ENCODE assay signal across 17 cellular contexts in genomic region chr3:138960417-138960852, GRCh38. TPM values are rescaled to one million over a fixed set of nuclear protein-coding genes. Genes with fewer than 3 reads are reported as not detected.
A peak's percentile ranks its signal among the peaks of the same experiment; 100 is the strongest.
DNase-seq lines count a peak whose midpoint lies in the region; ATAC-seq, FAIRE-seq and TF ChIP-seq lines count a peak whose summit lies in the region.
"Had no signal": no experiment of that assay in that cellular context is flagged by ENCODE, and none has a peak within 500 bp of the region (broad histone marks: within the 10 kb centered on the region; RNA-seq: fewer than 3 reads in every experiment).

No MANE protein-coding gene starts in this region.

- no peak overlapping the region for H2BK15ac ChIP-seq in H1 (ENCODE audit: low read length)

- no peak overlapping the region for H3K18ac ChIP-seq in H1 (ENCODE audit: extremely low read depth, low read length)

- POLR2A ChIA-PET in SK-N-SH (lab: Yijun Ruan, JAX) (no interaction called here), H1 (lab: Charles Lee; ENCODE audit: partially characterized antibody) (interaction anchor here (1.7 to 8.0 kb wide), 3 partner anchors 12 to 25 kb away, joined by 6 to 84 read pairs (median 6); partner anchors contain the start of genes FOXL2 and FOXL2NB)

- H3K4me3 Mint-ChIP-seq in HFFc6: peak overlapping the region; percentile 18; the same call in 1 of the 2 replicates

- no peak for TF ChIP-seq CTCF in SK-N-SH (IDR thresholded peaks at IDR 0.05)
- no peak for TF ChIP-seq CTCF in HFFc6 (IDR thresholded peaks at IDR 0.05)
- no peak for TF ChIP-seq CTCF in H1 (IDR thresholded peaks at IDR 0.05; ENCODE audit: control extremely low read depth in 1 of 3, insufficient read depth in 1 of 3, low read depth in 1 of 3, low read length in 3 of 3)
- TF ChIP-seq CTCF in parathyroid adenoma (IDR thresholded peaks at IDR 0.05): no peak

- H2BK12ac ChIP-seq in H1 (ENCODE audit: low read depth, low read length): no peak overlapping the region

- H3K27me3 ChIP-seq in SK-N-SH (ENCODE audit: insufficient read depth) (peaks cover 17% of the 10 kb centered on the region; the same call in 1 of the 2 replicates), H1 (replicated peaks in 1 of 4; ENCODE audit: control insufficient read depth in 3 of 4, extremely low read depth in 1 of 4, insufficient read depth in 3 of 4, low read length in 3 of 4) (peaks cover 5 to 15% (median 10%) of the 10 kb centered on the region in 4 experiments), parathyroid adenoma (ENCODE audit: control insufficient read depth, insufficient read depth, low read length) (no peaks in the 10 kb centered on the region)

- H2AFZ ChIP-seq in SK-N-SH (ENCODE audit: low read depth): no peak overlapping the region
- peak overlapping the region; percentile 11; the same call in 1 of the 2 replicates for H2AFZ ChIP-seq in H1 (ENCODE audit: low read length)
- H2AFZ ChIP-seq in parathyroid adenoma: peak overlapping the region; percentile 50

- no peaks in the 10 kb centered on the region; the same call in 1 of the 2 replicates for H3K4me1 Mint-ChIP-seq in HFFc6 (ENCODE audit: low read depth)

- H3K27me3 Mint-ChIP-seq in HFFc6 (ENCODE audit: insufficient read depth): peaks cover 22% of the 10 kb centered on the region

- H3K9me3 ChIP-seq in SK-N-SH: 0 out of 2 replicates have a peak, but pooled peaks cover 6% of the 10 kb centered on the region
- peaks cover 0 to 7% of the 10 kb centered on the region in 2 experiments; a peak in 2 of 4 replicates for H3K9me3 ChIP-seq in H1 (ENCODE audit: insufficient read depth in 2 of 2, low read depth in 1 of 2, low read length in 1 of 2)
- H3K9me3 ChIP-seq in parathyroid adenoma (ENCODE audit: control insufficient read depth, low read length): no peaks in the 10 kb centered on the region

- no peak for FAIRE-seq in H1 (lab: Jason Lieb, UNC)
- FAIRE-seq: endometrium, islet of Langerhans had no signal

- H3K79me2 ChIP-seq in SK-N-SH (ENCODE audit: insufficient read depth) (no peaks in the 10 kb centered on the region), H1 (ENCODE audit: control insufficient read depth in 1 of 2, insufficient read depth in 2 of 2, low read length in 2 of 2) (no peaks in the 10 kb centered on the region), parathyroid adenoma (peaks cover 26% of the 10 kb centered on the region)

- H3K14ac ChIP-seq in H1 (ENCODE audit: insufficient read length): no peak overlapping the region

- no peak for TF ChIP-seq RAD21 in SK-N-SH (IDR thresholded peaks at IDR 0.05; ENCODE audit: low read length)
- no peak for TF ChIP-seq RAD21 in H1 (IDR thresholded peaks at IDR 0.05 in 1 of 2, conservative IDR thresholded peaks at IDR 0.05 in 1 of 2; ENCODE audit: low read depth in 2 of 2, low read length in 2 of 2)

- H4K20me1 ChIP-seq in SK-N-SH (ENCODE audit: insufficient read depth) (no peaks in the 10 kb centered on the region), H1 (replicated peaks in 1 of 2; ENCODE audit: control insufficient read depth in 1 of 2, insufficient read depth in 2 of 2, low read length in 2 of 2) (no peaks in the 10 kb centered on the region)

- H3K4me2 ChIP-seq in SK-N-SH (peak overlapping the region; percentile 33; the same call in 1 of the 2 replicates), H1 (ENCODE audit: insufficient read depth in 1 of 2, low read depth in 2 of 2, low read length in 2 of 2) (peak overlapping the region; percentile 11 to 56; a peak in 2 of 4 replicates), parathyroid adenoma (ENCODE audit: low read length) (no peak overlapping the region)

- TF ChIP-seq EP300 in SK-N-SH (IDR thresholded peaks at IDR 0.05; ENCODE audit: borderline replicate concordance in 1 of 2, low read depth in 1 of 2, low read length in 1 of 2): no peak
- no peak for TF ChIP-seq EP300 in H1 (IDR thresholded peaks at IDR 0.05; ENCODE audit: borderline replicate concordance in 1 of 2, low read depth in 2 of 2, low read length in 2 of 2)

- no peak overlapping the region for H4K5ac ChIP-seq in H1 (ENCODE audit: insufficient read length, low read depth, low read length)

- ATAC-seq in SK-N-SH treated with all-trans-retinoic acid at 6 μM for 48 hours (no peak; the same call in 2 of the 3 replicates), HG02870 (IDR thresholded peaks at IDR 0.05; ENCODE audit: unreplicated experiment) (no peak)

- WGBS in SK-N-SH (ENCODE audit: low lambda C conversion rate): 5% methylated on average over 5 of the region's 36 CpGs
- 46% methylated on average over 26 of the region's 36 CpGs; no CpG with 5 or more reads in 1 of the 2 experiments for WGBS in H1 (ENCODE audit: extremely low coverage in 1 of 2, insufficient coverage in 1 of 2, insufficient read length in 1 of 2, insufficient replicate concordance in 2 of 2, low coverage in 1 of 2, low lambda C conversion rate in 2 of 2, missing lambda C conversion rate in 1 of 2), 2 experiments

- H3K36me3 Mint-ChIP-seq in HFFc6 (ENCODE audit: low read depth): no peaks in the 10 kb centered on the region

- H3K79me1 ChIP-seq in H1 (ENCODE audit: low read depth, low read length): no peaks in the 10 kb centered on the region

- TF ChIP-seq POLR2A in H1 (IDR thresholded peaks at IDR 0.05; ENCODE audit: control extremely low read depth in 1 of 2, low read depth in 2 of 2, low read length in 2 of 2): no peak

- H3K23ac ChIP-seq in H1 (ENCODE audit: insufficient read length): no peak overlapping the region

- H3K4me3 ChIP-seq in SK-N-SH (ENCODE audit: low read depth in 2 of 2, low read length in 1 of 2) (0 out of 4 replicates have a peak overlapping the region, but pooled peaks of 1 of the 2 experiments have one; percentile 4), H1 (ENCODE audit: extremely low read depth in 1 of 4, insufficient read depth in 2 of 4, low read depth in 3 of 4, low read length in 4 of 4) (peak overlapping the region in 2 of 4 experiments; percentile 21 to 31; a peak in 3 of 8 replicates), parathyroid adenoma (ENCODE audit: low read depth, low read length) (no peak overlapping the region)
- H3K4me3 ChIP-seq: suprapubic skin had no signal

- H3K9ac ChIP-seq in SK-N-SH (no peak overlapping the region), H1 (replicated peaks in 1 of 4; ENCODE audit: extremely low read depth in 1 of 4, low read depth in 3 of 4, low read length in 3 of 4) (no peak overlapping the region), parathyroid adenoma (no peak overlapping the region)

- no peak overlapping the region; the same call in 1 of the 2 replicates for H2AK5ac ChIP-seq in H1 (ENCODE audit: low read depth, low read length)

- H3K9me2 ChIP-seq in SK-N-SH: no peaks in the 10 kb centered on the region

- H3K27ac Mint-ChIP-seq in HFFc6: no peak overlapping the region

- no peak overlapping the region for H4K91ac ChIP-seq in H1 (replicated peaks; ENCODE audit: insufficient read length, low read length)

- H3F3A ChIP-seq in SK-N-SH (replicated peaks; ENCODE audit: insufficient read depth): no peaks in the 10 kb centered on the region

- CTCF ChIA-PET in SK-N-SH (lab: Yijun Ruan, JAX) (interaction anchor here (0.9 to 2.0 kb wide), 3 partner anchors 8 to 368 kb away, joined by 3 to 7 read pairs (median 5); no protein-coding TSS in a partner anchor), H1 (lab: Charles Lee; ENCODE audit: partially characterized antibody) (interaction anchor here (0.6 to 4.9 kb wide), 19 partner anchors 9 to 545 kb away, joined by 3 to 38 read pairs (median 4); partner anchors contain the start of genes FOXL2 and FOXL2NB)

- peak; percentile 44 for DNase-seq in SK-N-SH
- DNase-seq in HFFc6: no peak
- DNase-seq in H1 (ENCODE audit: low read depth in 1 of 2, low spot score in 2 of 2): no peak
- no peak for DNase-seq in NCI-H187 (lab: John Stamatoyannopoulos, UW)
- no peak for DNase-seq in inferior parietal cortex (ENCODE audit: extremely low spot score)
- DNase-seq: midbrain, NCI-H1092, posterior cingulate gyrus, SIG-M5 had no signal

- H2BK20ac ChIP-seq in H1 (ENCODE audit: low read length): no peak overlapping the region

- H3K36me3 ChIP-seq in SK-N-SH (replicated peaks in 1 of 2; ENCODE audit: control insufficient read depth in 1 of 2, insufficient read depth in 2 of 2, low read length in 1 of 2): no peaks in the 10 kb centered on the region
- H3K36me3 ChIP-seq in H1 (ENCODE audit: control insufficient read depth in 2 of 4, insufficient read depth in 4 of 4, low read length in 3 of 4): no peaks in the 10 kb centered on the region
- H3K36me3 ChIP-seq in parathyroid adenoma (ENCODE audit: control insufficient read depth, insufficient read depth, low read length): no peaks in the 10 kb centered on the region
- H3K36me3 ChIP-seq: suprapubic skin had no signal

- no peaks in the 10 kb centered on the region for H3K23me2 ChIP-seq in H1 (ENCODE audit: low read depth, low read length)

- H4K8ac ChIP-seq in H1 (ENCODE audit: extremely low read depth, insufficient read depth, low read length): no peak overlapping the region

- no peak overlapping the region for H3K27ac ChIP-seq in SK-N-SH (ENCODE audit: low read depth in 2 of 2, low read length in 1 of 2)
- no peak overlapping the region for H3K27ac ChIP-seq in H1 (ENCODE audit: low read depth, low read length)
- no peak overlapping the region for H3K27ac ChIP-seq in parathyroid adenoma
- H3K27ac ChIP-seq: 22Rv1, suprapubic skin had no signal

- H2BK120ac ChIP-seq in H1 (replicated peaks; ENCODE audit: low read depth, low read length): no peak overlapping the region

- no peaks in the 10 kb centered on the region for H3K4me1 ChIP-seq in SK-N-SH (ENCODE audit: control insufficient read depth in 1 of 2, insufficient read depth in 2 of 2, low read depth in 1 of 2, low read length in 1 of 2)
- no peaks in the 10 kb centered on the region; a peak in 1 of 7 replicates for H3K4me1 ChIP-seq in H1 (replicated peaks in 1 of 4; ENCODE audit: control insufficient read depth in 3 of 4, insufficient read depth in 4 of 4, low read length in 3 of 4)
- H3K4me1 ChIP-seq in parathyroid adenoma: peaks cover 11% of the 10 kb centered on the region

- peaks cover 8% of the 10 kb centered on the region; the same call in 1 of the 2 replicates for H3K9me3 Mint-ChIP-seq in HFFc6

- H3K56ac ChIP-seq in H1 (replicated peaks; ENCODE audit: insufficient read length, low read depth, low read length): no peak overlapping the region

- H3K4ac ChIP-seq in H1 (replicated peaks; ENCODE audit: insufficient read length, low read depth, low read length): no peak overlapping the region

- H2BK5ac ChIP-seq in H1 (ENCODE audit: low read depth, low read length): no peak overlapping the region

RNA-seq across cellular contexts. Expression of gene FOXL2NB, which starts 13.4 kb away (rescaled TPM):
- polyA plus RNA-seq in SK-N-SH (2012; rRNA removed): not detected in 2 replicates
- 0.01 TPM in 1 of 2 replicates, not detected in the other for polyA plus RNA-seq in SK-N-SH (2012; cell fraction: cytosol; rRNA removed)
- 0.04 TPM in 1 of 2 replicates, not detected in the other for polyA plus RNA-seq in SK-N-SH (2012; cell fraction: nucleus; rRNA removed)
- 1 to 10 TPM in 4 of 6 experiments, under 1 TPM in 2; 0.45 to 5.8 (median 4.6) TPM for total RNA-seq in HFFc6 (2021; fragmentation: NEBNext Ultra II Directional; extraction: Animal tissue kit (Norgen Biotek cat#: 25700))
- 7.3 and 7.9 TPM in 2 replicates for total RNA-seq in H1 (2021; fragmentation: NEBNext Ultra II Directional; extraction: Animal tissue kit (Norgen Biotek cat#: 25700))
- polyA plus RNA-seq in H1 (2011; rRNA removed): 5.4 and 12.8 TPM in 2 replicates
- 12.2 TPM for polyA plus RNA-seq in H1 (2011; cell fraction: cytosol; rRNA removed)
- polyA plus RNA-seq in H1 (2011; cell fraction: nucleus; rRNA removed): 15.9 TPM
- polyA plus RNA-seq in H1 (2012, experiment 1 of 2): 2.0 to 4.3 TPM (median 3.0 TPM) in 4 replicates
- 0.79 TPM for polyA plus RNA-seq in H1 (2012, experiment 2 of 2)
- 9.1 TPM for polyA plus RNA-seq in H1 (2013, experiment 1 of 2)
- polyA plus RNA-seq in H1 (2013, experiment 2 of 2): 8.4 TPM
- polyA minus RNA-seq in H1 (2011; rRNA and poly(A)+ RNA removed): 4.3 and 4.9 TPM in 2 replicates
- polyA minus RNA-seq in H1 (2011; cell fraction: cytosol; rRNA and poly(A)+ RNA removed): 3.1 TPM
- 10.0 TPM for polyA minus RNA-seq in H1 (2011; cell fraction: nucleus; rRNA and poly(A)+ RNA removed)

RNA-seq across cellular contexts. Expression of gene FOXL2, which starts 13.5 kb away (rescaled TPM):
- polyA plus RNA-seq in SK-N-SH (2012; rRNA removed) (not detected in 2 replicates), H1 (2011; rRNA removed) (0.59 and 1.6 TPM in 2 replicates)
- polyA plus RNA-seq in SK-N-SH (2012; cell fraction: cytosol; rRNA removed): not detected in 2 replicates
- polyA plus RNA-seq in SK-N-SH (2012; cell fraction: nucleus; rRNA removed): 0.02 TPM in 1 of 2 replicates, not detected in the other
- total RNA-seq in HFFc6 (2021; fragmentation: NEBNext Ultra II Directional; extraction: Animal tissue kit (Norgen Biotek cat#: 25700)): 1 to 10 TPM in 5 of 6 experiments, under 1 TPM in 1; 0.71 to 8.0 (median 7.0) TPM
- total RNA-seq in H1 (2021; fragmentation: NEBNext Ultra II Directional; extraction: Animal tissue kit (Norgen Biotek cat#: 25700)): 2.2 and 2.4 TPM in 2 replicates
- 0.88 TPM for polyA plus RNA-seq in H1 (2011; cell fraction: cytosol; rRNA removed)
- 1.5 TPM for polyA plus RNA-seq in H1 (2011; cell fraction: nucleus; rRNA removed)
- 0.57 to 0.83 TPM (median 0.62 TPM) in 4 replicates for polyA plus RNA-seq in H1 (2012, experiment 1 of 2)
- 1.2 TPM for polyA plus RNA-seq in H1 (2012, experiment 2 of 2)
- 1.6 TPM for polyA plus RNA-seq in H1 (2013, experiment 1 of 2)
- 2.1 TPM for polyA plus RNA-seq in H1 (2013, experiment 2 of 2)
- 0.10 and 0.41 TPM in 2 replicates for polyA minus RNA-seq in H1 (2011; rRNA and poly(A)+ RNA removed)
- polyA minus RNA-seq in H1 (2011; cell fraction: cytosol; rRNA and poly(A)+ RNA removed): 0.51 TPM
- polyA minus RNA-seq in H1 (2011; cell fraction: nucleus; rRNA and poly(A)+ RNA removed): 2.3 TPM

RNA-seq across cellular contexts. Expression of gene PRR23A, which starts 45.6 kb away (rescaled TPM):
- polyA plus RNA-seq in SK-N-SH (2012; rRNA removed): not detected in 2 replicates
- not detected in 2 replicates for polyA plus RNA-seq in SK-N-SH (2012; cell fraction: cytosol; rRNA removed)
- not detected in 2 replicates for polyA plus RNA-seq in SK-N-SH (2012; cell fraction: nucleus; rRNA removed)
- total RNA-seq in HFFc6 (2021; fragmentation: NEBNext Ultra II Directional; extraction: Animal tissue kit (Norgen Biotek cat#: 25700)): not detected
- total RNA-seq in H1 (2021; fragmentation: NEBNext Ultra II Directional; extraction: Animal tissue kit (Norgen Biotek cat#: 25700)): not detected in 2 replicates
- not detected in 2 replicates for polyA plus RNA-seq in H1 (2011; rRNA removed)
- not detected for polyA plus RNA-seq in H1 (2011; cell fraction: cytosol; rRNA removed)
- polyA plus RNA-seq in H1 (2011; cell fraction: nucleus; rRNA removed): not detected
- polyA plus RNA-seq in H1 (2012, experiment 1 of 2): not detected in 4 replicates
- not detected for polyA plus RNA-seq in H1 (2012, experiment 2 of 2)
- not detected for polyA plus RNA-seq in H1 (2013, experiment 1 of 2)
- polyA plus RNA-seq in H1 (2013, experiment 2 of 2): not detected
- not detected in 2 replicates for polyA minus RNA-seq in H1 (2011; rRNA and poly(A)+ RNA removed)
- polyA minus RNA-seq in H1 (2011; cell fraction: cytosol; rRNA and poly(A)+ RNA removed): not detected
- polyA minus RNA-seq in H1 (2011; cell fraction: nucleus; rRNA and poly(A)+ RNA removed): not detected
- total RNA-seq: cerebellum, suprapubic skin had no signal

Comparison
In these comparisons a context has a peak if more than half of its experiments do, and no peak if none do; other contexts are left out.
1. Of the 17 proteins assayed by ChIP-seq in both H1 and SK-N-SH: peak only in H1: MAX; only in SK-N-SH: none; in both: none; in neither: 16.